12 cellular contexts compared by ENCODE assay signal in the genomic region with DNA sequence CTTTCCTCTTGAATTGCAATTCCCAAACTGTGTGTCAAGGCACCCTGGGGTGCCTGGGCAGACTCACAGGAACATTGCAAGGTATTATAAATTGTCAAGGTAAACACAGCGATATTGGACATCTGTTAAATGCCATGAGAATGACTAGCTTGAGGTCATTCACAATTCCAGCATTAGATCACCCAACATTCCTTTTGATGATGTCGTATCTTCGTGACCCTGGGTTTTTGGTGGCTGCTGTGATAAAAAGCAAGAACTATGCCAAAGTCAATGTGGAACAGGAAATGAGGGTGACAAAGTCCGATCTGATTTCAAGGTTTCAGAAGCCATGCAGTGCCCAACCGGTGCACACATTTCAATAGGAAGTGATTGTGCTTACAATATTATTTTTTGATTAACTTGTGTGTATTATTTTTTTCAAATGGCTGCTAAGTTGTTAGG.
A peak's percentile ranks its signal among the peaks of the same experiment; 100 is the strongest.
DNase-seq lines count a peak whose midpoint lies in the region; ATAC-seq, FAIRE-seq and TF ChIP-seq lines count a peak whose summit lies in the region.
"Had no signal": no experiment of that assay in that cellular context is flagged by ENCODE, and none has a peak within 500 bp of the region (broad histone marks: within the 10 kb centered on the region; RNA-seq: fewer than 3 reads in every experiment).

No MANE protein-coding gene starts in this region.

- POLR2A ChIA-PET in A673 (lab: Charles Lee; ENCODE audit: low non-redundant PET): no interaction called here

- TF ChIP-seq CTCF in A673 (conservative IDR thresholded peaks at IDR 0.05; ENCODE audit: low read depth, low read length) (no peak), mammary epithelial cell (conservative IDR thresholded peaks at IDR 0.05 in 1 of 2, IDR thresholded peaks at IDR 0.05 in 1 of 2; ENCODE audit: extremely low read depth in 1 of 2, insufficient read depth in 1 of 2, low read depth in 1 of 2, low read length in 2 of 2) (no peak)

- H3K4me1 ChIP-seq in A673 (ENCODE audit: insufficient read depth, low read length, poor library complexity, severe bottlenecking): peaks cover 7% of the 10 kb centered on the region
- no peaks in the 10 kb centered on the region for H3K4me1 ChIP-seq in mammary epithelial cell (ENCODE audit: insufficient read depth, low read length)

- no peak overlapping the region for H3K9ac ChIP-seq in mammary epithelial cell (ENCODE audit: insufficient read depth, low read length)

- H3K27me3 ChIP-seq in A673 (replicated peaks; ENCODE audit: insufficient read depth, low read depth, low read length, poor library complexity): no peaks in the 10 kb centered on the region
- H3K27me3 ChIP-seq in mammary epithelial cell (ENCODE audit: insufficient read depth, low read length): peaks cover 8% of the 10 kb centered on the region

- H3K79me2 ChIP-seq in mammary epithelial cell (ENCODE audit: insufficient read depth, low read length): no peaks in the 10 kb centered on the region

- FAIRE-seq in HTR-8/SVneo (lab: Jason Lieb, UNC): peak; percentile 26
- FAIRE-seq: G401.6 had no signal

- no peaks in the 10 kb centered on the region for H3K9me3 ChIP-seq in A673 (ENCODE audit: low read depth, low read length, poor library complexity, severe bottlenecking)
- peaks cover 4% of the 10 kb centered on the region for H3K9me3 ChIP-seq in mammary epithelial cell (replicated peaks; ENCODE audit: insufficient read depth, low read length)

- CTCF ChIA-PET in A673 (lab: Charles Lee): no interaction called here
- CTCF ChIA-PET in mammary epithelial cell (lab: Charles Lee; ENCODE audit: low non-redundant PET): interaction anchor here (0.5 kb wide), 1 partner anchor 279 kb away, joined by 11 read pairs; no protein-coding TSS in a partner anchor

- dilution Hi-C loops in mammary epithelial cell (cut with HindIII; ENCODE audit: low sequenced_read_pairs): no loop called here

- intact Hi-C loops in A673 (cut with micrococcal nuclease; ENCODE audit: unreplicated experiment) (no loop called here), mammary epithelial cell (cut with micrococcal nuclease) (loop anchor here (10.0 kb wide), 1 partner anchor 281 kb away; no protein-coding TSS in a partner anchor)

- no peak overlapping the region for H2AFZ ChIP-seq in mammary epithelial cell (ENCODE audit: low read depth, low read length)

- in situ Hi-C loops in mammary epithelial cell (cut with MboI; ENCODE audit: low sequenced_read_pairs in 2 of 2): no loop called here

- no TSS peak for BruUV-seq in A673 (replicated peaks; lab: Mats Ljungman, UMichigan)
- no TSS peak for BruUV-seq in mammary epithelial cell (replicated peaks; lab: Mats Ljungman, UMichigan)

- H3K27ac ChIP-seq in A673 (ENCODE audit: low read depth, low read length, poor library complexity, severe bottlenecking) (no peak overlapping the region), mammary epithelial cell (ENCODE audit: insufficient read depth, low read depth, low read length) (no peak overlapping the region)

- H3K36me3 ChIP-seq in A673 (ENCODE audit: insufficient read depth, low read length, poor library complexity, severe bottlenecking) (no peaks in the 10 kb centered on the region), mammary epithelial cell (ENCODE audit: insufficient read depth, low read length) (no peaks in the 10 kb centered on the region)
- H3K36me3 ChIP-seq: spleen had no signal

- WGBS in mammary epithelial cell (ENCODE audit: low coverage, missing lambda C conversion rate): 43% methylated on average over 5 of the region's 5 CpGs

- no peak for ATAC-seq in HG03095 (IDR thresholded peaks at IDR 0.05; ENCODE audit: unreplicated experiment)
- ATAC-seq: naive thymus-derived CD4-positive, alpha-beta T cell had no signal

- H4K20me1 ChIP-seq in mammary epithelial cell (ENCODE audit: insufficient read depth, low read length): no peaks in the 10 kb centered on the region

- no peak overlapping the region for H3K4me3 ChIP-seq in A673 (ENCODE audit: low read depth, low read length, poor library complexity, severe bottlenecking)
- no peak overlapping the region for H3K4me3 ChIP-seq in mammary epithelial cell (replicated peaks in 1 of 3; ENCODE audit: insufficient read depth in 1 of 3, low read depth in 2 of 3, low read length in 3 of 3)
- H3K4me3 ChIP-seq: spleen had no signal

- no peak overlapping the region for H3K4me2 ChIP-seq in mammary epithelial cell (ENCODE audit: insufficient read depth, low read depth, low read length)

- DNase-seq in A673 (ENCODE audit: low spot score) (peak; percentile 26), HTR-8/SVneo (ENCODE audit: insufficient read length, low spot score) (peak; percentile 29), mammary epithelial cell (peak; percentile 73), kidney tubule cell (ENCODE audit: low spot score) (peak; percentile 99), NCI-H146 (lab: John Stamatoyannopoulos, UW) (no peak), NCI-H1436 (lab: John Stamatoyannopoulos, UW) (no peak)
- no peak for DNase-seq in activated T-cell treated with anti-CD3 and anti-CD28 coated beads, Interleukin-2, amount 50 U/mL, for 48 hours
- DNase-seq: naive thymus-derived CD4-positive, alpha-beta T cell; NCI-H187 treated with DMSO at 0.1 percent for 48 hours; spleen had no signal

Comparison
In these comparisons a context has a peak if more than half of its experiments do, and no peak if none do; other contexts are left out.
1. DNase-seq: peak in A673 (single experiment), HTR-8/SVneo (single experiment), mammary epithelial cell (single experiment) and kidney tubule cell (single experiment); none in NCI-H146 (single experiment), NCI-H1436 (single experiment) and activated T-cell treated with anti-CD3 and anti-CD28 coated beads, Interleukin-2, amount 50 U/mL, for 48 hours (0 of 2).